ENCODE assay signal across 18 cellular contexts in genomic region chr15:78626611-78627010, GRCh38. TPM values are rescaled to one million over a fixed set of nuclear protein-coding genes. Genes with fewer than 3 reads are reported as not detected.
"Had no signal": no experiment of that assay in that cellular context is flagged by ENCODE, and none has a peak within 500 bp of the region (broad histone marks: within the 10 kb centered on the region; RNA-seq: fewer than 3 reads in every experiment).

No MANE protein-coding gene starts in this region.

- H3K27ac Mint-ChIP-seq: activated naive CD4-positive, alpha-beta T cell treated with anti-CD3 and anti-CD28 coated beads, Interleukin-2, amount 50 U/mL, for 72 hours; activated T-cell treated with anti-CD3 and anti-CD28 coated beads, Interleukin-2, amount 50 U/mL, for 72 hours; immature natural killer cell; nephron progenitor cell; stimulated activated naive B cell treated with anti-CD40 and anti-IgM and Interleukin-4, amounts not matched to agents 10 μg/mL and 1 μg/mL and 100 μg/mL, for 72 hours had no signal

- H3K4me1 Mint-ChIP-seq: immature natural killer cell; stimulated activated naive B cell treated with anti-CD40 and anti-IgM and Interleukin-4, amounts not matched to agents 10 μg/mL and 1 μg/mL and 100 μg/mL, for 72 hours had no signal

- H3K4me3 Mint-ChIP-seq: activated T-cell treated with anti-CD3 and anti-CD28 coated beads, Interleukin-2, amount 50 U/mL, for 72 hours; immature natural killer cell; nephron progenitor cell; stimulated activated naive B cell treated with anti-CD40 and anti-IgM and Interleukin-4, amounts not matched to agents 10 μg/mL and 1 μg/mL and 100 μg/mL, for 72 hours had no signal

- H3K36me3 Mint-ChIP-seq: activated naive CD4-positive, alpha-beta T cell treated with anti-CD3 and anti-CD28 coated beads, Interleukin-2, amount 50 U/mL, for 72 hours; immature natural killer cell; stimulated activated naive B cell treated with anti-CD40 and anti-IgM and Interleukin-4, amounts not matched to agents 10 μg/mL and 1 μg/mL and 100 μg/mL, for 72 hours had no signal

- H3K9me3 Mint-ChIP-seq: activated naive CD4-positive, alpha-beta T cell treated with anti-CD3 and anti-CD28 coated beads, Interleukin-2, amount 50 U/mL, for 72 hours; activated T-cell treated with anti-CD3 and anti-CD28 coated beads, Interleukin-2, amount 50 U/mL, for 72 hours; immature natural killer cell; nephron progenitor cell; stimulated activated naive B cell treated with anti-CD40 and anti-IgM and Interleukin-4, amounts not matched to agents 10 μg/mL and 1 μg/mL and 100 μg/mL, for 72 hours had no signal

- FAIRE-seq: astrocyte, bronchial epithelial cell had no signal

- ATAC-seq: activated CD4-positive, CD25-positive, alpha-beta regulatory T cell treated with anti-CD3 and anti-CD28 coated beads, Interleukin-2, amount 50 U/mL, for 24 hours; activated naive CD4-positive, alpha-beta T cell treated with anti-CD3 and anti-CD28 coated beads, Interleukin-2, amount 50 U/mL, for 72 hours; activated T-cell treated with anti-CD3 and anti-CD28 coated beads, Interleukin-2, amount 50 U/mL, for 72 hours; heart right ventricle; left ventricle myocardium superior; stimulated activated naive B cell treated with anti-CD40 and anti-IgM and Interleukin-4, amounts not matched to agents 10 μg/mL and 1 μg/mL and 100 μg/mL, for 72 hours had no signal

- DNase-seq: activated gamma-delta T cell treated with Interleukin-2 at 50 U/mL for 16 hours; activated T-cell treated with anti-CD3 and anti-CD28 coated beads, Interleukin-2, amount 50 U/mL, for 72 hours; cerebellar nuclear complex; effector CD4-positive, alpha-beta T cell; gastrocnemius medialis; heart right ventricle; immature natural killer cell; kidney glomerular epithelial cell; left ventricle myocardium superior; nephron progenitor cell; occipital lobe; retina; stimulated activated naive B cell treated with anti-CD40 and anti-IgM and Interleukin-4, amounts not matched to agents 10 μg/mL and 1 μg/mL and 100 μg/mL, for 72 hours; T-helper 9 cell had no signal

RNA-seq across cellular contexts. Expression of gene CHRNA3, which starts 5.8 kb away (rescaled TPM):
- polyA plus RNA-seq: immature natural killer cell had no signal

RNA-seq across cellular contexts. Expression of gene CHRNB4, which starts 14.4 kb away (rescaled TPM):
- polyA plus RNA-seq: immature natural killer cell had no signal
